Comparison of ENCODE assay signal across 22 cellular contexts in the genomic region with DNA sequence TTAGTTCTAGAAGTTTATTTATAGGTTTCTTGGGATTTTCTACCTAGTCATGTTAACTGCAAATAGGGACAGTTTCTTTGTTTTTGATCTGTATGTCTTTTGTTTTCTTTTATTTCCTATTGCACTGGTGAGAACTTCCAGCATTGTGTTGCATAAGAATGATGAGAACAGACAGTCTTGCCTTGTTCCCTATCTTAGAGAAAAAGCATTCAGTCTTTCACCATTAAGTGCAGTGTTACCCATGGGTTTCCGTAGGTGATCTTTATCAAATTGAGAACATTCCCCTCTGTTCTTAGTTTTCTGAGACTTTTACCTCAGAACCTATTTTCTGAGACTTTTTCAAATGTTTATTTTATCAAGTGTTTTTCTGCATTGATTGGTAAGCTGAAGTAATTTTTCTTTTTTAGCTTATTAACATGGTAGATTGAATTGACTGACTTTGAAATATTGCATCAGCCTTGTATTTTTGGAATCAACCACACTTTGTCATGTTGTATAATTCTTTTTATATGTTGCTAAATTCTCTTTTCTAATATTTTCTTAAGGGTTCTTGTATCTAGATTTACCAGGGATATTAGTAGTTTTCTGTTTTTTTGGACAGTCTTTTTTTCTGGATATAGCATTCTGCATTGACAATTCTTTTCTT. TPM values are rescaled to one million over a fixed set of nuclear protein-coding genes. Genes with fewer than 3 reads are reported as not detected.
DNase-seq lines count a peak whose midpoint lies in the region; ATAC-seq, FAIRE-seq and TF ChIP-seq lines count a peak whose summit lies in the region.
"Had no signal": no experiment of that assay in that cellular context is flagged by ENCODE, and none has a peak within 500 bp of the region (broad histone marks: within the 10 kb centered on the region; RNA-seq: fewer than 3 reads in every experiment).

No MANE protein-coding gene starts in this region.

- H3K9me3 ChIP-seq in pancreas (no peaks in the 10 kb centered on the region), WERI-Rb-1 (ENCODE audit: severe bottlenecking) (no peaks in the 10 kb centered on the region)
- H3K9me3 ChIP-seq: esophagus muscularis mucosa, suprapubic skin had no signal

- FAIRE-seq in pancreas (lab: Jason Lieb, UNC) = peak; percentile 20

- H3K4me1 Mint-ChIP-seq in activated CD8-positive, alpha-beta T cell treated with anti-CD3 and anti-CD28 coated beads for 36 hours (ENCODE audit: low read depth) = peaks cover 61% of the 10 kb centered on the region
- peaks cover 20% of the 10 kb centered on the region for H3K4me1 Mint-ChIP-seq in activated CD8-positive, alpha-beta T cell treated with anti-CD3 and anti-CD28 coated beads, Interleukin-2, amount 10 ng/mL, durations not matched to agents 7 days and 5 days (ENCODE audit: low read depth)
- peaks cover 57% of the 10 kb centered on the region for H3K4me1 Mint-ChIP-seq in activated naive CD8-positive, alpha-beta T cell treated with anti-CD3 and anti-CD28 coated beads, Interleukin-2, amount 50 U/mL, for 24 hours
- peaks cover 27% of the 10 kb centered on the region for H3K4me1 Mint-ChIP-seq in activated CD4-positive, alpha-beta T cell treated with anti-CD3 and anti-CD28 coated beads, Interleukin-2, amount 10 ng/mL, durations not matched to agents 7 days and 5 days
- H3K4me1 Mint-ChIP-seq: neural crest cell had no signal

- no peak for ATAC-seq in activated CD8-positive, alpha-beta T cell treated with anti-CD3 and anti-CD28 coated beads for 36 hours
- ATAC-seq in activated CD8-positive, alpha-beta T cell treated with anti-CD3 and anti-CD28 coated beads, Interleukin-2, amount 10 ng/mL, durations not matched to agents 7 days and 5 days = no peak
- ATAC-seq in activated naive CD8-positive, alpha-beta T cell treated with anti-CD3 and anti-CD28 coated beads, Interleukin-2, amount 50 U/mL, for 24 hours = no peak
- no peak for ATAC-seq in pancreas
- ATAC-seq: left cardiac atrium had no signal

- H3K4me1 ChIP-seq in pancreas = no peaks in the 10 kb centered on the region

- H3K9me3 Mint-ChIP-seq in activated CD8-positive, alpha-beta T cell treated with anti-CD3 and anti-CD28 coated beads for 36 hours = no peaks in the 10 kb centered on the region
- peaks cover 4% of the 10 kb centered on the region for H3K9me3 Mint-ChIP-seq in activated CD8-positive, alpha-beta T cell treated with anti-CD3 and anti-CD28 coated beads, Interleukin-2, amount 10 ng/mL, durations not matched to agents 7 days and 5 days (ENCODE audit: insufficient read depth)
- H3K9me3 Mint-ChIP-seq in activated naive CD8-positive, alpha-beta T cell treated with anti-CD3 and anti-CD28 coated beads, Interleukin-2, amount 50 U/mL, for 24 hours = no peaks in the 10 kb centered on the region
- peaks cover 11% of the 10 kb centered on the region for H3K9me3 Mint-ChIP-seq in activated CD4-positive, alpha-beta T cell treated with anti-CD3 and anti-CD28 coated beads, Interleukin-2, amount 10 ng/mL, durations not matched to agents 7 days and 5 days
- H3K9me3 Mint-ChIP-seq: activated CD4-positive, alpha-beta memory T cell treated with anti-CD3 and anti-CD28 coated beads, Interleukin-2, amount 10 ng/mL, durations not matched to agents 7 days and 5 days had no signal

- H3K4me3 Mint-ChIP-seq in activated CD8-positive, alpha-beta T cell treated with anti-CD3 and anti-CD28 coated beads for 36 hours = no peak overlapping the region
- H3K4me3 Mint-ChIP-seq in activated CD8-positive, alpha-beta T cell treated with anti-CD3 and anti-CD28 coated beads, Interleukin-2, amount 10 ng/mL, durations not matched to agents 7 days and 5 days = no peak overlapping the region
- H3K4me3 Mint-ChIP-seq in activated naive CD8-positive, alpha-beta T cell treated with anti-CD3 and anti-CD28 coated beads, Interleukin-2, amount 50 U/mL, for 24 hours = no peak overlapping the region
- H3K4me3 Mint-ChIP-seq in activated CD4-positive, alpha-beta T cell treated with anti-CD3 and anti-CD28 coated beads, Interleukin-2, amount 10 ng/mL, durations not matched to agents 7 days and 5 days = no peak overlapping the region
- H3K4me3 Mint-ChIP-seq: activated CD4-positive, alpha-beta memory T cell treated with anti-CD3 and anti-CD28 coated beads, Interleukin-2, amount 10 ng/mL, durations not matched to agents 7 days and 5 days; activated T-cell treated with anti-CD3 and anti-CD28 coated beads, Interleukin-2, amount 50 U/mL, for 24 hours; neural crest cell had no signal

- H3K36me3 ChIP-seq in pancreas = no peaks in the 10 kb centered on the region
- H3K36me3 ChIP-seq in WERI-Rb-1 = no peaks in the 10 kb centered on the region

- no peak overlapping the region for H3K4me3 ChIP-seq in pancreas
- no peak overlapping the region for H3K4me3 ChIP-seq in WERI-Rb-1 (ENCODE audit: low read depth, low read length)
- H3K4me3 ChIP-seq: BLaER1 treated with 17β-estradiol and CSF1 and Interleukin-3, amounts not matched to agents 10 nM and 100 nM; esophagus muscularis mucosa; suprapubic skin had no signal

- WGBS in pancreas, 2 donors = 90 to 94% methylated on average over 1 of the region's 1 CpG

- POLR2A ChIA-PET in activated CD8-positive, alpha-beta T cell treated with anti-CD3 and anti-CD28 coated beads for 36 hours (lab: Charles Lee) = no interaction called here
- POLR2A ChIA-PET in activated CD8-positive, alpha-beta T cell treated with anti-CD3 and anti-CD28 coated beads, Interleukin-2, amount 10 ng/mL, durations not matched to agents 7 days and 5 days (lab: Charles Lee) = interaction anchor here (1.1 kb wide), 1 partner anchor 18 kb away, joined by 3 read pairs; no protein-coding TSS in a partner anchor
- POLR2A ChIA-PET in activated CD4-positive, alpha-beta T cell treated with anti-CD3 and anti-CD28 coated beads, Interleukin-2, amount 10 ng/mL, durations not matched to agents 7 days and 5 days (lab: Charles Lee) = no interaction called here

- CTCF ChIA-PET in activated CD8-positive, alpha-beta T cell treated with anti-CD3 and anti-CD28 coated beads for 36 hours (lab: Charles Lee) = interaction anchor here (1.1 kb wide), 1 partner anchor 42 kb away, joined by 3 read pairs; no protein-coding TSS in a partner anchor
- CTCF ChIA-PET in activated CD8-positive, alpha-beta T cell treated with anti-CD3 and anti-CD28 coated beads, Interleukin-2, amount 10 ng/mL, durations not matched to agents 7 days and 5 days (lab: Charles Lee) = interaction anchor here (0.6 kb wide), 1 partner anchor 11 kb away, joined by 3 read pairs; no protein-coding TSS in a partner anchor
- CTCF ChIA-PET in activated CD4-positive, alpha-beta T cell treated with anti-CD3 and anti-CD28 coated beads, Interleukin-2, amount 10 ng/mL, durations not matched to agents 7 days and 5 days (lab: Charles Lee) = interaction anchor here (0.7 to 1.4 kb wide), 4 partner anchors 8 to 1318 kb away, joined by 3 to 4 read pairs (median 3); no protein-coding TSS in a partner anchor

- H3K27ac Mint-ChIP-seq in activated CD8-positive, alpha-beta T cell treated with anti-CD3 and anti-CD28 coated beads for 36 hours = peak overlapping the region; percentile 46
- H3K27ac Mint-ChIP-seq in activated CD8-positive, alpha-beta T cell treated with anti-CD3 and anti-CD28 coated beads, Interleukin-2, amount 10 ng/mL, durations not matched to agents 7 days and 5 days = no peak overlapping the region
- peak overlapping the region; percentile 75 for H3K27ac Mint-ChIP-seq in activated naive CD8-positive, alpha-beta T cell treated with anti-CD3 and anti-CD28 coated beads, Interleukin-2, amount 50 U/mL, for 24 hours
- no peak overlapping the region for H3K27ac Mint-ChIP-seq in activated CD4-positive, alpha-beta T cell treated with anti-CD3 and anti-CD28 coated beads, Interleukin-2, amount 10 ng/mL, durations not matched to agents 7 days and 5 days
- H3K27ac Mint-ChIP-seq: activated CD4-positive, alpha-beta memory T cell treated with anti-CD3 and anti-CD28 coated beads, Interleukin-2, amount 10 ng/mL, durations not matched to agents 7 days and 5 days had no signal

- H3K27me3 ChIP-seq in pancreas = no peaks in the 10 kb centered on the region
- H3K27me3 ChIP-seq in WERI-Rb-1 (ENCODE audit: insufficient read depth, low read depth, severe bottlenecking) = no peaks in the 10 kb centered on the region
- H3K27me3 ChIP-seq: BLaER1 treated with 17β-estradiol and CSF1 and Interleukin-3, amounts not matched to agents 10 nM and 100 nM; esophagus muscularis mucosa; suprapubic skin had no signal

- intact Hi-C loops in activated CD8-positive, alpha-beta T cell treated with anti-CD3 and anti-CD28 coated beads for 36 hours (cut with micrococcal nuclease) = no loop called here
- intact Hi-C loops in pancreas (cut with DNase I) = no loop called here

- DNase-seq in activated CD8-positive, alpha-beta T cell treated with anti-CD3 and anti-CD28 coated beads for 36 hours = no peak
- DNase-seq in activated CD8-positive, alpha-beta T cell treated with anti-CD3 and anti-CD28 coated beads, Interleukin-2, amount 10 ng/mL, durations not matched to agents 7 days and 5 days = no peak
- peak; percentile 40 for DNase-seq in MV-4-11 (lab: John Stamatoyannopoulos, UW)
- DNase-seq in activated naive CD8-positive, alpha-beta T cell treated with anti-CD3 and anti-CD28 coated beads, Interleukin-2, amount 50 U/mL, for 24 hours = no peak
- no peak for DNase-seq in pancreas
- no peak for DNase-seq in activated CD4-positive, alpha-beta T cell treated with anti-CD3 and anti-CD28 coated beads, Interleukin-2, amount 10 ng/mL, durations not matched to agents 7 days and 5 days
- no peak for DNase-seq in cortex of kidney (lab: John Stamatoyannopoulos, UW)
- no peak for DNase-seq in WERI-Rb-1
- DNase-seq: activated CD4-positive, alpha-beta memory T cell treated with anti-CD3 and anti-CD28 coated beads, Interleukin-2, amount 10 ng/mL, durations not matched to agents 7 days and 5 days; activated T-cell treated with anti-CD3 and anti-CD28 coated beads, Interleukin-2, amount 50 U/mL, for 24 hours; effector memory CD4-positive, alpha-beta T cell; IMR-90; left cardiac atrium; NCI-H187; NCI-H2227 treated with DMSO at 0.1 percent for 48 hours; stimulated activated CD4-positive, alpha-beta T cell treated with anti-CD3 and anti-CD28 coated beads, Interleukin-4, amount 100 ng/mL, for 24 hours had no signal

- H3K27ac ChIP-seq in pancreas (no peak overlapping the region), WERI-Rb-1 (no peak overlapping the region)
- H3K27ac ChIP-seq: BLaER1 treated with 17β-estradiol and CSF1 and Interleukin-3, amounts not matched to agents 10 nM and 100 nM; esophagus muscularis mucosa; RWPE1; suprapubic skin; VCaP had no signal

- H3K27me3 Mint-ChIP-seq in activated CD8-positive, alpha-beta T cell treated with anti-CD3 and anti-CD28 coated beads for 36 hours = no peaks in the 10 kb centered on the region
- no peaks in the 10 kb centered on the region for H3K27me3 Mint-ChIP-seq in activated CD8-positive, alpha-beta T cell treated with anti-CD3 and anti-CD28 coated beads, Interleukin-2, amount 10 ng/mL, durations not matched to agents 7 days and 5 days (ENCODE audit: low read depth)
- H3K27me3 Mint-ChIP-seq in activated naive CD8-positive, alpha-beta T cell treated with anti-CD3 and anti-CD28 coated beads, Interleukin-2, amount 50 U/mL, for 24 hours = no peaks in the 10 kb centered on the region
- no peaks in the 10 kb centered on the region for H3K27me3 Mint-ChIP-seq in activated CD4-positive, alpha-beta T cell treated with anti-CD3 and anti-CD28 coated beads, Interleukin-2, amount 10 ng/mL, durations not matched to agents 7 days and 5 days
- H3K27me3 Mint-ChIP-seq: activated CD4-positive, alpha-beta memory T cell treated with anti-CD3 and anti-CD28 coated beads, Interleukin-2, amount 10 ng/mL, durations not matched to agents 7 days and 5 days; activated T-cell treated with anti-CD3 and anti-CD28 coated beads, Interleukin-2, amount 50 U/mL, for 24 hours had no signal

- peaks cover 37% of the 10 kb centered on the region for H3K36me3 Mint-ChIP-seq in activated CD8-positive, alpha-beta T cell treated with anti-CD3 and anti-CD28 coated beads for 36 hours (ENCODE audit: low read depth)
- H3K36me3 Mint-ChIP-seq in activated CD8-positive, alpha-beta T cell treated with anti-CD3 and anti-CD28 coated beads, Interleukin-2, amount 10 ng/mL, durations not matched to agents 7 days and 5 days (ENCODE audit: low read depth) = peaks cover 51% of the 10 kb centered on the region
- peaks cover 38% of the 10 kb centered on the region for H3K36me3 Mint-ChIP-seq in activated naive CD8-positive, alpha-beta T cell treated with anti-CD3 and anti-CD28 coated beads, Interleukin-2, amount 50 U/mL, for 24 hours (ENCODE audit: low read depth)
- peaks cover 46% of the 10 kb centered on the region for H3K36me3 Mint-ChIP-seq in activated CD4-positive, alpha-beta T cell treated with anti-CD3 and anti-CD28 coated beads, Interleukin-2, amount 10 ng/mL, durations not matched to agents 7 days and 5 days (ENCODE audit: low read depth)

- no peak for TF ChIP-seq CTCF in activated CD8-positive, alpha-beta T cell treated with anti-CD3 and anti-CD28 coated beads for 36 hours (IDR thresholded peaks at IDR 0.05)
- no peak for TF ChIP-seq CTCF in pancreas (IDR thresholded peaks at IDR 0.05)
- TF ChIP-seq CTCF in WERI-Rb-1 (IDR thresholded peaks at IDR 0.05; ENCODE audit: low read depth, low read length) = no peak

RNA-seq across cellular contexts. Expression of a gene that starts 17.2 kb away (rescaled TPM):
- total RNA-seq in activated CD8-positive, alpha-beta T cell treated with anti-CD3 and anti-CD28 coated beads for 36 hours = 10 to 100 TPM; 31.5 to 32.8 TPM
- 10 to 100 TPM; 51.8 to 53.2 TPM for total RNA-seq in activated CD8-positive, alpha-beta T cell treated with anti-CD3 and anti-CD28 coated beads, Interleukin-2, amount 10 ng/mL, durations not matched to agents 7 days and 5 days
- 10 to 100 TPM; 14.3 to 22.9 (median 17.1) TPM for total RNA-seq in pancreas
- polyA plus RNA-seq in pancreas = 10 to 100 TPM in 1 of 2 donors, 1 to 10 TPM in 1; 5.3 to 10.9 TPM
- 10 to 100 TPM; 42.3 to 42.8 TPM for total RNA-seq in activated CD4-positive, alpha-beta T cell treated with anti-CD3 and anti-CD28 coated beads, Interleukin-2, amount 10 ng/mL, durations not matched to agents 7 days and 5 days

Comparison
In these comparisons a context has a peak if more than half of its experiments do, and no peak if none do; other contexts are left out.
1. H3K27ac Mint-ChIP-seq: peak in activated CD8-positive, alpha-beta T cell treated with anti-CD3 and anti-CD28 coated beads for 36 hours (single experiment) and activated naive CD8-positive, alpha-beta T cell treated with anti-CD3 and anti-CD28 coated beads, Interleukin-2, amount 50 U/mL, for 24 hours (single experiment); none in activated CD8-positive, alpha-beta T cell treated with anti-CD3 and anti-CD28 coated beads, Interleukin-2, amount 10 ng/mL, durations not matched to agents 7 days and 5 days (single experiment) and activated CD4-positive, alpha-beta T cell treated with anti-CD3 and anti-CD28 coated beads, Interleukin-2, amount 10 ng/mL, durations not matched to agents 7 days and 5 days (single experiment).